Comparison of ENCODE assay signal across 6 cellular contexts in the genomic region with DNA sequence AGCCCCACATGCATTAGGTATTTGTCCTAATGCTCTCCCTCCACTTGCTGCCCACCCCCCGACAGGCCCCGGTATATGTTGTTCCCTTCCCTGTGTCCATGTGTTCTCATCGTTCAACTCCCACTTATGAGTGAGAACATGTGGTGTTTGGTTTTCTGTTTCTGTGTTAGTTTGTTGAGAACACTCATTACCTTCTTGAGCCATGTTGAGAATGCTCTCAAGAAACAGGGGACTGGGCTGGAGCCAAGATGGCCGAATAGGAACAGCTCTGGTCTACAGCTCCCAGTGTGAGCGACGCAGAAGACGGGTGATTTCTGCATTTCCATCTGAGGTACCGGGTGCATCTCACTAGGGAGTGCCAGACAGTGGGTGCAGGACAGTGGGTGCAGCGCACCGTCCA. TPM values are rescaled to one million over a fixed set of nuclear protein-coding genes. Genes with fewer than 3 reads are reported as not detected.
"Had no signal": no experiment of that assay in that cellular context is flagged by ENCODE, and none has a peak within 500 bp of the region (broad histone marks: within the 10 kb centered on the region; RNA-seq: fewer than 3 reads in every experiment).

No MANE protein-coding gene starts in this region.

RNA-seq across cellular contexts. Expression of gene OR13H1, which starts 8.6 kb away (rescaled TPM):
- total RNA-seq: HepG2, HT-29, HT1080, IMR-90, K562 had no signal
- polyA plus RNA-seq: HepG2, IgD-negative memory B cell, IMR-90, K562 had no signal
